In the genomic region with DNA sequence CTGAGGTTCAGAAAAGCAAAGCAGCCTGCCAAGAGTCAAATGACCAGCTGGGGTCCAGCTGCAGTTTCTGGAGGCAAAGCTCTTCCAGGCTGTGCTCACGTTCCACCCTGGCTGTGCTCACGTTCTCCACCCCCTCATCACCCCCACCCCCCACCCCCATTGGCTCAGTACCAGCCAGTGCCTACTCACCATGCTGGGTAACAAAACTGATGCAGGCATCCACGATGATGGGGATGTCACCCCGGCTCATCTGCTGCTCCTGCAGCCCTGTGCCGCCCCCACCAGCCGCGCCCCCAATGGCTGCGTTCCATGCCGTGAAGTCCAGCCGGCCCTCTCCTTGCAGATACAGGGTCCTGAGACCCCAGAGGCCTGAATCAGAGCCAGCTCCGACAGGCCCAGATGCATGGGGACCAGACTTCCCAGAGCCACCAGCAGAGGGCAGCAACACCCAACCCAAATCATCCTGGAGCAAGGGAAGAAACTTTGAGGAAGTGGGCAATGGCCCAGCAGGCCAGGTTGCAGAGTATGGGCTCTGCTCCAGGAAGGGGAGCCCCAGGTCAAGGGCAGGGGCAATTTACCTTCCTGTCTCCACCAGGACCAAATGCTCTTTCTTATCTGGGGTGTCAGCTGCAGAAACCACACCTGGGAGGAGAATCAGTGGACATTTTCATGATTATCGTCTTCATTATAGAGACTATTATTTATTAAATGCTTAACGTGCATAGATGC, we compare ENCODE assay signal across 1 cellular context.
A peak's percentile ranks its signal among the peaks of the same experiment; 100 is the strongest.
TF ChIP-seq lines count a peak whose summit lies in the region.

No MANE protein-coding gene starts in this region.

TF ChIP-seq in GM12878, 131 proteins besides CTCF, POLR2A, EP300 and RAD21 (continues in another document):
- no peak for TF ChIP-seq KDM1A (IDR thresholded peaks at IDR 0.05; ENCODE audit: borderline replicate concordance)
- no peak for TF ChIP-seq LARP7 (IDR thresholded peaks at IDR 0.05)
- no peak for TF ChIP-seq HCFC1 (IDR thresholded peaks at IDR 0.05; ENCODE audit: low read length)
- TF ChIP-seq NRF1 (conservative IDR thresholded peaks at IDR 0.05; ENCODE audit: low read depth, low read length), result no peak
- TF ChIP-seq RUNX3 (IDR thresholded peaks at IDR 0.05; ENCODE audit: low read length), result peak; percentile 38; the same call in 1 of the 2 replicates
- peak in 1 of 2 experiments; percentile 38; a peak in 2 of 4 replicates for TF ChIP-seq IKZF2 (IDR thresholded peaks at IDR 0.05)
- no peak for TF ChIP-seq YBX1 (IDR thresholded peaks at IDR 0.05)
- peak; percentile 59; the same call in 1 of the 2 replicates for TF ChIP-seq EED (IDR thresholded peaks at IDR 0.05; ENCODE audit: low read depth)
- TF ChIP-seq TARDBP (IDR thresholded peaks at IDR 0.05; ENCODE audit: borderline replicate concordance), result no peak
- no peak for TF ChIP-seq MEF2B (IDR thresholded peaks at IDR 0.05; ENCODE audit: partially characterized antibody, poor library complexity, severe bottlenecking)
- TF ChIP-seq, protein P1, sequence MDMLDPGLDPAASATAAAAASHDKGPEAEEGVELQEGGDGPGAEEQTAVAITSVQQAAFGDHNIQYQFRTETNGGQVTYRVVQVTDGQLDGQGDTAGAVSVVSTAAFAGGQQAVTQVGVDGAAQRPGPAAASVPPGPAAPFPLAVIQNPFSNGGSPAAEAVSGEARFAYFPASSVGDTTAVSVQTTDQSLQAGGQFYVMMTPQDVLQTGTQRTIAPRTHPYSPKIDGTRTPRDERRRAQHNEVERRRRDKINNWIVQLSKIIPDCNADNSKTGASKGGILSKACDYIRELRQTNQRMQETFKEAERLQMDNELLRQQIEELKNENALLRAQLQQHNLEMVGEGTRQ (IDR thresholded peaks at IDR 0.05; ENCODE audit: borderline replicate concordance, low read depth, low read length), result no peak
- no peak for TF ChIP-seq EZH2 (IDR thresholded peaks at IDR 0.05; ENCODE audit: borderline replicate concordance, control insufficient read depth, low read depth, low read length)
- TF ChIP-seq, protein P2, sequence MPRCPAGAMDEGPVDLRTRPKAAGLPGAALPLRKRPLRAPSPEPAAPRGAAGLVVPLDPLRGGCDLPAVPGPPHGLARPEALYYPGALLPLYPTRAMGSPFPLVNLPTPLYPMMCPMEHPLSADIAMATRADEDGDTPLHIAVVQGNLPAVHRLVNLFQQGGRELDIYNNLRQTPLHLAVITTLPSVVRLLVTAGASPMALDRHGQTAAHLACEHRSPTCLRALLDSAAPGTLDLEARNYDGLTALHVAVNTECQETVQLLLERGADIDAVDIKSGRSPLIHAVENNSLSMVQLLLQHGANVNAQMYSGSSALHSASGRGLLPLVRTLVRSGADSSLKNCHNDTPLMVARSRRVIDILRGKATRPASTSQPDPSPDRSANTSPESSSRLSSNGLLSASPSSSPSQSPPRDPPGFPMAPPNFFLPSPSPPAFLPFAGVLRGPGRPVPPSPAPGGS (IDR thresholded peaks at IDR 0.05; ENCODE audit: borderline replicate concordance, insufficient read depth, low read depth, low read length, poor library complexity, severe bottlenecking), result no peak
- TF ChIP-seq CBFB (IDR thresholded peaks at IDR 0.05; ENCODE audit: low read depth), result no peak
- TF ChIP-seq NR2F1 (conservative IDR thresholded peaks at IDR 0.05), result 0 out of 2 replicates have a peak, but pooled peaks have one; percentile 26
- TF ChIP-seq, protein P3, sequence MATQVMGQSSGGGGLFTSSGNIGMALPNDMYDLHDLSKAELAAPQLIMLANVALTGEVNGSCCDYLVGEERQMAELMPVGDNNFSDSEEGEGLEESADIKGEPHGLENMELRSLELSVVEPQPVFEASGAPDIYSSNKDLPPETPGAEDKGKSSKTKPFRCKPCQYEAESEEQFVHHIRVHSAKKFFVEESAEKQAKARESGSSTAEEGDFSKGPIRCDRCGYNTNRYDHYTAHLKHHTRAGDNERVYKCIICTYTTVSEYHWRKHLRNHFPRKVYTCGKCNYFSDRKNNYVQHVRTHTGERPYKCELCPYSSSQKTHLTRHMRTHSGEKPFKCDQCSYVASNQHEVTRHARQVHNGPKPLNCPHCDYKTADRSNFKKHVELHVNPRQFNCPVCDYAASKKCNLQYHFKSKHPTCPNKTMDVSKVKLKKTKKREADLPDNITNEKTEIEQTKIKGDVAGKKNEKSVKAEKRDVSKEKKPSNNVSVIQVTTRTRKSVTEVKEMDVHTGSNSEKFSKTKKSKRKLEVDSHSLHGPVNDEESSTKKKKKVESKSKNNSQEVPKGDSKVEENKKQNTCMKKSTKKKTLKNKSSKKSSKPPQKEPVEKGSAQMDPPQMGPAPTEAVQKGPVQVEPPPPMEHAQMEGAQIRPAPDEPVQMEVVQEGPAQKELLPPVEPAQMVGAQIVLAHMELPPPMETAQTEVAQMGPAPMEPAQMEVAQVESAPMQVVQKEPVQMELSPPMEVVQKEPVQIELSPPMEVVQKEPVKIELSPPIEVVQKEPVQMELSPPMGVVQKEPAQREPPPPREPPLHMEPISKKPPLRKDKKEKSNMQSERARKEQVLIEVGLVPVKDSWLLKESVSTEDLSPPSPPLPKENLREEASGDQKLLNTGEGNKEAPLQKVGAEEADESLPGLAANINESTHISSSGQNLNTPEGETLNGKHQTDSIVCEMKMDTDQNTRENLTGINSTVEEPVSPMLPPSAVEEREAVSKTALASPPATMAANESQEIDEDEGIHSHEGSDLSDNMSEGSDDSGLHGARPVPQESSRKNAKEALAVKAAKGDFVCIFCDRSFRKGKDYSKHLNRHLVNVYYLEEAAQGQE (IDR thresholded peaks at IDR 0.05; ENCODE audit: low read depth, low read length), result no peak
- TF ChIP-seq, protein P4, sequence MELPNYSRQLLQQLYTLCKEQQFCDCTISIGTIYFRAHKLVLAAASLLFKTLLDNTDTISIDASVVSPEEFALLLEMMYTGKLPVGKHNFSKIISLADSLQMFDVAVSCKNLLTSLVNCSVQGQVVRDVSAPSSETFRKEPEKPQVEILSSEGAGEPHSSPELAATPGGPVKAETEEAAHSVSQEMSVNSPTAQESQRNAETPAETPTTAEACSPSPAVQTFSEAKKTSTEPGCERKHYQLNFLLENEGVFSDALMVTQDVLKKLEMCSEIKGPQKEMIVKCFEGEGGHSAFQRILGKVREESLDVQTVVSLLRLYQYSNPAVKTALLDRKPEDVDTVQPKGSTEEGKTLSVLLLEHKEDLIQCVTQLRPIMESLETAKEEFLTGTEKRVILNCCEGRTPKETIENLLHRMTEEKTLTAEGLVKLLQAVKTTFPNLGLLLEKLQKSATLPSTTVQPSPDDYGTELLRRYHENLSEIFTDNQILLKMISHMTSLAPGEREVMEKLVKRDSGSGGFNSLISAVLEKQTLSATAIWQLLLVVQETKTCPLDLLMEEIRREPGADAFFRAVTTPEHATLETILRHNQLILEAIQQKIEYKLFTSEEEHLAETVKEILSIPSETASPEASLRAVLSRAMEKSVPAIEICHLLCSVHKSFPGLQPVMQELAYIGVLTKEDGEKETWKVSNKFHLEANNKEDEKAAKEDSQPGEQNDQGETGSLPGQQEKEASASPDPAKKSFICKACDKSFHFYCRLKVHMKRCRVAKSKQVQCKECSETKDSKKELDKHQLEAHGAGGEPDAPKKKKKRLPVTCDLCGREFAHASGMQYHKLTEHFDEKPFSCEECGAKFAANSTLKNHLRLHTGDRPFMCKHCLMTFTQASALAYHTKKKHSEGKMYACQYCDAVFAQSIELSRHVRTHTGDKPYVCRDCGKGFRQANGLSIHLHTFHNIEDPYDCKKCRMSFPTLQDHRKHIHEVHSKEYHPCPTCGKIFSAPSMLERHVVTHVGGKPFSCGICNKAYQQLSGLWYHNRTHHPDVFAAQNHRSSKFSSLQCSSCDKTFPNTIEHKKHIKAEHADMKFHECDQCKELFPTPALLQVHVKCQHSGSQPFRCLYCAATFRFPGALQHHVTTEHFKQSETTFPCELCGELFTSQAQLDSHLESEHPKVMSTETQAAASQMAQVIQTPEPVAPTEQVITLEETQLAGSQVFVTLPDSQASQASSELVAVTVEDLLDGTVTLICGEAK (IDR thresholded peaks at IDR 0.05; ENCODE audit: borderline replicate concordance), result no peak
- TF ChIP-seq, protein P5, sequence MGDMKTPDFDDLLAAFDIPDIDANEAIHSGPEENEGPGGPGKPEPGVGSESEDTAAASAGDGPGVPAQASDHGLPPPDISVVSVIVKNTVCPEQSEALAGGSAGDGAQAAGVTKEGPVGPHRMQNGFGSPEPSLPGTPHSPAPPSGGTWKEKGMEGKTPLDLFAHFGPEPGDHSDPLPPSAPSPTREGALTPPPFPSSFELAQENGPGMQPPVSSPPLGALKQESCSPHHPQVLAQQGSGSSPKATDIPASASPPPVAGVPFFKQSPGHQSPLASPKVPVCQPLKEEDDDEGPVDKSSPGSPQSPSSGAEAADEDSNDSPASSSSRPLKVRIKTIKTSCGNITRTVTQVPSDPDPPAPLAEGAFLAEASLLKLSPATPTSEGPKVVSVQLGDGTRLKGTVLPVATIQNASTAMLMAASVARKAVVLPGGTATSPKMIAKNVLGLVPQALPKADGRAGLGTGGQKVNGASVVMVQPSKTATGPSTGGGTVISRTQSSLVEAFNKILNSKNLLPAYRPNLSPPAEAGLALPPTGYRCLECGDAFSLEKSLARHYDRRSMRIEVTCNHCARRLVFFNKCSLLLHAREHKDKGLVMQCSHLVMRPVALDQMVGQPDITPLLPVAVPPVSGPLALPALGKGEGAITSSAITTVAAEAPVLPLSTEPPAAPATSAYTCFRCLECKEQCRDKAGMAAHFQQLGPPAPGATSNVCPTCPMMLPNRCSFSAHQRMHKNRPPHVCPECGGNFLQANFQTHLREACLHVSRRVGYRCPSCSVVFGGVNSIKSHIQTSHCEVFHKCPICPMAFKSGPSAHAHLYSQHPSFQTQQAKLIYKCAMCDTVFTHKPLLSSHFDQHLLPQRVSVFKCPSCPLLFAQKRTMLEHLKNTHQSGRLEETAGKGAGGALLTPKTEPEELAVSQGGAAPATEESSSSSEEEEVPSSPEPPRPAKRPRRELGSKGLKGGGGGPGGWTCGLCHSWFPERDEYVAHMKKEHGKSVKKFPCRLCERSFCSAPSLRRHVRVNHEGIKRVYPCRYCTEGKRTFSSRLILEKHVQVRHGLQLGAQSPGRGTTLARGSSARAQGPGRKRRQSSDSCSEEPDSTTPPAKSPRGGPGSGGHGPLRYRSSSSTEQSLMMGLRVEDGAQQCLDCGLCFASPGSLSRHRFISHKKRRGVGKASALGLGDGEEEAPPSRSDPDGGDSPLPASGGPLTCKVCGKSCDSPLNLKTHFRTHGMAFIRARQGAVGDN (IDR thresholded peaks at IDR 0.05), result no peak
- peak; percentile 61 for TF ChIP-seq SMC3 (IDR thresholded peaks at IDR 0.05; ENCODE audit: borderline replicate concordance, low read length)
- no peak for TF ChIP-seq WRNIP1 (IDR thresholded peaks at IDR 0.05; ENCODE audit: borderline replicate concordance, low read depth, low read length)
- no peak for TF ChIP-seq MEF2A (IDR thresholded peaks at IDR 0.05; ENCODE audit: insufficient read depth, low read depth, low read length)
- no peak for TF ChIP-seq FOXM1 (IDR thresholded peaks at IDR 0.05; ENCODE audit: low read depth, low read length)
- TF ChIP-seq, protein P6, sequence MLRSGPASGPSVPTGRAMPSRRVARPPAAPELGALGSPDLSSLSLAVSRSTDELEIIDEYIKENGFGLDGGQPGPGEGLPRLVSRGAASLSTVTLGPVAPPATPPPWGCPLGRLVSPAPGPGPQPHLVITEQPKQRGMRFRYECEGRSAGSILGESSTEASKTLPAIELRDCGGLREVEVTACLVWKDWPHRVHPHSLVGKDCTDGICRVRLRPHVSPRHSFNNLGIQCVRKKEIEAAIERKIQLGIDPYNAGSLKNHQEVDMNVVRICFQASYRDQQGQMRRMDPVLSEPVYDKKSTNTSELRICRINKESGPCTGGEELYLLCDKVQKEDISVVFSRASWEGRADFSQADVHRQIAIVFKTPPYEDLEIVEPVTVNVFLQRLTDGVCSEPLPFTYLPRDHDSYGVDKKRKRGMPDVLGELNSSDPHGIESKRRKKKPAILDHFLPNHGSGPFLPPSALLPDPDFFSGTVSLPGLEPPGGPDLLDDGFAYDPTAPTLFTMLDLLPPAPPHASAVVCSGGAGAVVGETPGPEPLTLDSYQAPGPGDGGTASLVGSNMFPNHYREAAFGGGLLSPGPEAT (IDR thresholded peaks at IDR 0.05; ENCODE audit: low read depth), result no peak
- TF ChIP-seq BACH1 (IDR thresholded peaks at IDR 0.05; ENCODE audit: borderline replicate concordance), result no peak
- TF ChIP-seq CBX5 (IDR thresholded peaks at IDR 0.05; ENCODE audit: low read depth), result no peak
- TF ChIP-seq PML (IDR thresholded peaks at IDR 0.05; ENCODE audit: low read length), result no peak
- TF ChIP-seq MTA3 (IDR thresholded peaks at IDR 0.05; ENCODE audit: borderline replicate concordance, low read length), result no peak
- TF ChIP-seq KLF5 (IDR thresholded peaks at IDR 0.05; ENCODE audit: partially characterized antibody), result no peak
- TF ChIP-seq JUNB (IDR thresholded peaks at IDR 0.05), result no peak
- no peak for TF ChIP-seq KAT2A (conservative IDR thresholded peaks at IDR 0.05; ENCODE audit: control insufficient read depth, low read depth, low read length)
- TF ChIP-seq, protein P7, sequence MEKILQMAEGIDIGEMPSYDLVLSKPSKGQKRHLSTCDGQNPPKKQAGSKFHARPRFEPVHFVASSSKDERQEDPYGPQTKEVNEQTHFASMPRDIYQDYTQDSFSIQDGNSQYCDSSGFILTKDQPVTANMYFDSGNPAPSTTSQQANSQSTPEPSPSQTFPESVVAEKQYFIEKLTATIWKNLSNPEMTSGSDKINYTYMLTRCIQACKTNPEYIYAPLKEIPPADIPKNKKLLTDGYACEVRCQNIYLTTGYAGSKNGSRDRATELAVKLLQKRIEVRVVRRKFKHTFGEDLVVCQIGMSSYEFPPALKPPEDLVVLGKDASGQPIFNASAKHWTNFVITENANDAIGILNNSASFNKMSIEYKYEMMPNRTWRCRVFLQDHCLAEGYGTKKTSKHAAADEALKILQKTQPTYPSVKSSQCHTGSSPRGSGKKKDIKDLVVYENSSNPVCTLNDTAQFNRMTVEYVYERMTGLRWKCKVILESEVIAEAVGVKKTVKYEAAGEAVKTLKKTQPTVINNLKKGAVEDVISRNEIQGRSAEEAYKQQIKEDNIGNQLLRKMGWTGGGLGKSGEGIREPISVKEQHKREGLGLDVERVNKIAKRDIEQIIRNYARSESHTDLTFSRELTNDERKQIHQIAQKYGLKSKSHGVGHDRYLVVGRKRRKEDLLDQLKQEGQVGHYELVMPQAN (conservative IDR thresholded peaks at IDR 0.05), result no peak
- TF ChIP-seq NR2C1 (IDR thresholded peaks at IDR 0.05), result no peak
- TF ChIP-seq ZNF207 (IDR thresholded peaks at IDR 0.05; ENCODE audit: borderline replicate concordance), result peak; percentile 41; the same call in 1 of the 2 replicates
- no peak for TF ChIP-seq CHD1 (IDR thresholded peaks at IDR 0.05; ENCODE audit: low read depth, low read length)
- TF ChIP-seq SUZ12 (IDR thresholded peaks at IDR 0.05; ENCODE audit: unreplicated experiment), result no peak
- TF ChIP-seq, protein P8, sequence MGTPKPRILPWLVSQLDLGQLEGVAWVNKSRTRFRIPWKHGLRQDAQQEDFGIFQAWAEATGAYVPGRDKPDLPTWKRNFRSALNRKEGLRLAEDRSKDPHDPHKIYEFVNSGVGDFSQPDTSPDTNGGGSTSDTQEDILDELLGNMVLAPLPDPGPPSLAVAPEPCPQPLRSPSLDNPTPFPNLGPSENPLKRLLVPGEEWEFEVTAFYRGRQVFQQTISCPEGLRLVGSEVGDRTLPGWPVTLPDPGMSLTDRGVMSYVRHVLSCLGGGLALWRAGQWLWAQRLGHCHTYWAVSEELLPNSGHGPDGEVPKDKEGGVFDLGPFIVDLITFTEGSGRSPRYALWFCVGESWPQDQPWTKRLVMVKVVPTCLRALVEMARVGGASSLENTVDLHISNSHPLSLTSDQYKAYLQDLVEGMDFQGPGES (IDR thresholded peaks at IDR 0.05), result no peak
- no peak for TF ChIP-seq TAF1 (IDR thresholded peaks at IDR 0.05; ENCODE audit: borderline replicate concordance, low read depth, low read length)
- peak; percentile 95 for TF ChIP-seq SPI1 (IDR thresholded peaks at IDR 0.05; ENCODE audit: borderline replicate concordance, insufficient read depth, low read depth, low read length)
- no peak for TF ChIP-seq RAD51 (IDR thresholded peaks at IDR 0.05)
- no peak for TF ChIP-seq SMAD5 (IDR thresholded peaks at IDR 0.05; ENCODE audit: low read depth)
